ENCODE assay signal across 3 cellular contexts in genomic region chr5:56268707-56269106, GRCh38. TPM values are rescaled to one million over a fixed set of nuclear protein-coding genes. Genes with fewer than 3 reads are reported as not detected.
"Had no signal": no experiment of that assay in that cellular context is flagged by ENCODE, and none has a peak within 500 bp of the region (broad histone marks: within the 10 kb centered on the region; RNA-seq: fewer than 3 reads in every experiment).

No MANE protein-coding gene starts in this region.

RNA-seq across cellular contexts. Expression of gene ANKRD55, which starts 35.6 kb away (rescaled TPM):
- total RNA-seq: HT-29, HT1080, IMR-90 had no signal
- polyA plus RNA-seq: IMR-90 had no signal
